Comparison of ENCODE assay signal across 14 cellular contexts in genomic region chr4:177315767-177316490, GRCh38. TPM values are rescaled to one million over a fixed set of nuclear protein-coding genes. Genes with fewer than 3 reads are reported as not detected.
DNase-seq lines count a peak whose midpoint lies in the region; ATAC-seq and TF ChIP-seq lines count a peak whose summit lies in the region.
"Had no signal": no experiment of that assay in that cellular context is flagged by ENCODE, and none has a peak within 500 bp of the region (broad histone marks: within the 10 kb centered on the region; RNA-seq: fewer than 3 reads in every experiment).

No MANE protein-coding gene starts in this region.

- H3K4me3 ChIP-seq in osteoblast (ENCODE audit: insufficient read depth, low read length) (peak overlapping the region; percentile 61), neuronal stem cell (ENCODE audit: low read length in 2 of 2) (no peak overlapping the region)
- H3K4me3 ChIP-seq: left lung, sigmoid colon had no signal

- H2AFZ ChIP-seq in osteoblast (ENCODE audit: low read length), result peak overlapping the region; percentile 80
- no peak overlapping the region for H2AFZ ChIP-seq in neuronal stem cell (ENCODE audit: low read length)

- ATAC-seq in HG02610 (IDR thresholded peaks at IDR 0.05; ENCODE audit: unreplicated experiment) (peak; percentile 60), activated B cell treated with CpG ODN at 0.5 μM for 24 hours (ENCODE audit: low read depth) (no peak)
- ATAC-seq: HCT116, left lung had no signal

- H3K4me2 ChIP-seq in osteoblast (ENCODE audit: insufficient read depth, low read length), result peak overlapping the region; percentile 78
- no peak overlapping the region for H3K4me2 ChIP-seq in neuronal stem cell (ENCODE audit: insufficient read depth, low read length, poor library complexity, severe bottlenecking)

- H4K91ac ChIP-seq in neuronal stem cell (ENCODE audit: low read depth, low read length, poor library complexity), result no peak overlapping the region

- CTCF ChIA-PET in activated B cell treated with CpG ODN at 0.5 μM for 24 hours (lab: Charles Lee), result no interaction called here

- no peak overlapping the region for H4K8ac ChIP-seq in neuronal stem cell (ENCODE audit: low read depth, low read length)

- H3K14ac ChIP-seq in neuronal stem cell (ENCODE audit: low read length), result no peak overlapping the region

- no peak overlapping the region for H2AK5ac ChIP-seq in neuronal stem cell (ENCODE audit: low read depth, low read length)

- H3K4me1 ChIP-seq in osteoblast (ENCODE audit: insufficient read depth, low read length) (peaks cover 19% of the 10 kb centered on the region), neuronal stem cell (ENCODE audit: control insufficient read depth in 2 of 2, insufficient read depth in 1 of 2, low read depth in 1 of 2, low read length in 2 of 2) (peaks cover 0 to 1% of the 10 kb centered on the region in 2 donors)
- H3K4me1 ChIP-seq: sigmoid colon had no signal

- no peak overlapping the region for H2BK12ac ChIP-seq in neuronal stem cell (ENCODE audit: low read length)

- H3K9me3 ChIP-seq in osteoblast (ENCODE audit: low read depth, low read length) (no peaks in the 10 kb centered on the region), neuronal stem cell (replicated peaks in 1 of 2; ENCODE audit: control insufficient read depth in 2 of 2, insufficient read depth in 1 of 2, low read depth in 1 of 2, low read length in 2 of 2) (no peaks in the 10 kb centered on the region)
- H3K9me3 ChIP-seq: left lung, sigmoid colon had no signal

- H2BK120ac ChIP-seq in neuronal stem cell (ENCODE audit: low read depth, low read length), result no peak overlapping the region

- intact Hi-C loops in activated CD4-positive, alpha-beta T cell treated with anti-CD3 and anti-CD28 coated beads, Interleukin-2, amount 10 ng/mL, durations not matched to agents 24 days and 14 days (cut with micrococcal nuclease), result no loop called here
- intact Hi-C loops in activated B cell treated with CpG ODN at 0.5 μM for 24 hours (cut with micrococcal nuclease), result no loop called here

- peak overlapping the region; percentile 74 for H3K4me3 Mint-ChIP-seq in activated CD4-positive, alpha-beta T cell treated with anti-CD3 and anti-CD28 coated beads, Interleukin-2, amount 10 ng/mL, durations not matched to agents 24 days and 14 days
- H3K4me3 Mint-ChIP-seq in activated B cell treated with CpG ODN at 0.5 μM for 24 hours, result peak overlapping the region; percentile 17

- H3K23ac ChIP-seq in neuronal stem cell (ENCODE audit: low read depth, low read length, poor library complexity), result no peak overlapping the region

- POLR2A ChIA-PET in activated B cell treated with CpG ODN at 0.5 μM for 24 hours (lab: Charles Lee), result no interaction called here

- no peak overlapping the region for H2BK15ac ChIP-seq in neuronal stem cell (ENCODE audit: low read length)

- WGBS in neuronal stem cell (ENCODE audit: extremely low coverage in 2 of 2, insufficient read length in 2 of 2, insufficient replicate concordance in 1 of 2), 2 donors, result no CpG with 5 or more reads among the region's 4 CpGs

- H3K4me1 Mint-ChIP-seq in activated CD4-positive, alpha-beta T cell treated with anti-CD3 and anti-CD28 coated beads, Interleukin-2, amount 10 ng/mL, durations not matched to agents 24 days and 14 days, result peaks cover 74% of the 10 kb centered on the region
- peaks cover 5% of the 10 kb centered on the region for H3K4me1 Mint-ChIP-seq in activated B cell treated with CpG ODN at 0.5 μM for 24 hours

- no peaks in the 10 kb centered on the region for H4K20me1 ChIP-seq in osteoblast (ENCODE audit: insufficient read depth, low read length)

- TF ChIP-seq CTCF in activated B cell treated with CpG ODN at 0.5 μM for 24 hours (IDR thresholded peaks at IDR 0.05) (no peak), osteoblast (IDR thresholded peaks at IDR 0.05; ENCODE audit: extremely low read depth, low read depth, low read length) (no peak)

- no peak for DNase-seq in activated CD4-positive, alpha-beta T cell treated with anti-CD3 and anti-CD28 coated beads, Interleukin-2, amount 10 ng/mL, durations not matched to agents 24 days and 14 days
- DNase-seq in activated CD4-positive, alpha-beta T cell treated with anti-CD3 and anti-CD28 coated beads for 4 hours, result no peak
- DNase-seq in activated B cell treated with CpG ODN at 0.5 μM for 24 hours (no peak), osteoblast (ENCODE audit: insufficient read length, low spot score, missing footprints) (no peak), NCI-H748 (lab: John Stamatoyannopoulos, UW; ENCODE audit: unreplicated experiment) (no peak), NCI-H2171 (lab: John Stamatoyannopoulos, UW) (no peak), neuronal stem cell (ENCODE audit: low spot score) (no peak)
- DNase-seq: activated naive CD4-positive, alpha-beta T cell treated with anti-CD3 and anti-CD28 coated beads, Interleukin-2, amount 50 U/mL, for 16 hours; left lung; NCI-H510A; sigmoid colon; T1000 had no signal

- no peak overlapping the region for H3K9ac ChIP-seq in neuronal stem cell (ENCODE audit: low read depth, low read length, poor library complexity)

- no peaks in the 10 kb centered on the region for H3K27me3 Mint-ChIP-seq in activated CD4-positive, alpha-beta T cell treated with anti-CD3 and anti-CD28 coated beads, Interleukin-2, amount 10 ng/mL, durations not matched to agents 24 days and 14 days
- no peaks in the 10 kb centered on the region for H3K27me3 Mint-ChIP-seq in activated B cell treated with CpG ODN at 0.5 μM for 24 hours

- H3K9me3 Mint-ChIP-seq in activated CD4-positive, alpha-beta T cell treated with anti-CD3 and anti-CD28 coated beads, Interleukin-2, amount 10 ng/mL, durations not matched to agents 24 days and 14 days, result no peaks in the 10 kb centered on the region
- no peaks in the 10 kb centered on the region for H3K9me3 Mint-ChIP-seq in activated B cell treated with CpG ODN at 0.5 μM for 24 hours

- no peak overlapping the region for H2BK5ac ChIP-seq in neuronal stem cell (ENCODE audit: low read length)

- peak overlapping the region; percentile 55 for H3K27ac Mint-ChIP-seq in activated CD4-positive, alpha-beta T cell treated with anti-CD3 and anti-CD28 coated beads, Interleukin-2, amount 10 ng/mL, durations not matched to agents 24 days and 14 days
- no peak overlapping the region for H3K27ac Mint-ChIP-seq in activated B cell treated with CpG ODN at 0.5 μM for 24 hours

- peaks cover 85% of the 10 kb centered on the region for H3K79me2 ChIP-seq in osteoblast (ENCODE audit: insufficient read depth, low read length)

- H3K18ac ChIP-seq in neuronal stem cell (ENCODE audit: low read length), result no peak overlapping the region

- H3K27ac ChIP-seq in osteoblast (ENCODE audit: low read depth, low read length), result peak overlapping the region; percentile 52
- H3K27ac ChIP-seq in neuronal stem cell (replicated peaks; ENCODE audit: low read length), result no peak overlapping the region
- H3K27ac ChIP-seq: left lung, sigmoid colon had no signal

- H3K36me3 ChIP-seq in osteoblast (ENCODE audit: insufficient read depth, low read length), result no peaks in the 10 kb centered on the region
- H3K36me3 ChIP-seq in neuronal stem cell (replicated peaks in 1 of 2; ENCODE audit: control insufficient read depth in 2 of 2, insufficient read depth in 2 of 2, low read length in 2 of 2), result no peaks in the 10 kb centered on the region
- H3K36me3 ChIP-seq: left lung, sigmoid colon had no signal

- H3K27me3 ChIP-seq in osteoblast (ENCODE audit: insufficient read depth, low read length) (no peaks in the 10 kb centered on the region), neuronal stem cell (ENCODE audit: control insufficient read depth in 3 of 3, insufficient read depth in 3 of 3, low read depth in 1 of 3, low read length in 3 of 3) (no peaks in the 10 kb centered on the region)
- H3K27me3 ChIP-seq: left lung, sigmoid colon had no signal

- peaks cover 10% of the 10 kb centered on the region for H3K36me3 Mint-ChIP-seq in activated CD4-positive, alpha-beta T cell treated with anti-CD3 and anti-CD28 coated beads, Interleukin-2, amount 10 ng/mL, durations not matched to agents 24 days and 14 days (ENCODE audit: low read depth)
- H3K36me3 Mint-ChIP-seq in activated B cell treated with CpG ODN at 0.5 μM for 24 hours (ENCODE audit: low read depth), result no peaks in the 10 kb centered on the region

- no peaks in the 10 kb centered on the region for H3K79me1 ChIP-seq in neuronal stem cell (ENCODE audit: low read depth, low read length)

- no peak overlapping the region for H3K4ac ChIP-seq in neuronal stem cell (ENCODE audit: low read length)

RNA-seq across cellular contexts. Expression of gene NEIL3, which starts 6.3 kb away (rescaled TPM):
- total RNA-seq in activated CD4-positive, alpha-beta T cell treated with anti-CD3 and anti-CD28 coated beads, Interleukin-2, amount 10 ng/mL, durations not matched to agents 24 days and 14 days, result 15.5 and 17.0 TPM in 2 replicates
- total RNA-seq in activated B cell treated with CpG ODN at 0.5 μM for 24 hours (0.15 and 0.35 TPM in 2 replicates), osteoblast (5.4 and 7.4 TPM in 2 replicates)
- 12.1 TPM for polyA plus RNA-seq in neuronal stem cell (2013, experiment 1 of 2)
- 11.5 TPM for polyA plus RNA-seq in neuronal stem cell (2013, experiment 2 of 2)
